In genomic region chr2:161576421-161576820, GRCh38 we compare ENCODE assay signal across 8 cellular contexts. TPM values are rescaled to one million over a fixed set of nuclear protein-coding genes. Genes with fewer than 3 reads are reported as not detected.
DNase-seq lines count a peak whose midpoint lies in the region; ATAC-seq and TF ChIP-seq lines count a peak whose summit lies in the region.

No MANE protein-coding gene starts in this region.

- H3K36me3 ChIP-seq in SK-N-SH (replicated peaks in 1 of 2; ENCODE audit: control insufficient read depth in 1 of 2, insufficient read depth in 2 of 2, low read length in 1 of 2) (no peaks in the 10 kb centered on the region), breast epithelium (no peaks in the 10 kb centered on the region), vagina (no peaks in the 10 kb centered on the region)

- TF ChIP-seq CTCF in AG10803 (conservative IDR thresholded peaks at IDR 0.05; ENCODE audit: low read length) = peak; percentile 35; the same call in 1 of the 2 replicates
- peak; percentile 44; the same call in 1 of the 2 replicates for TF ChIP-seq CTCF in SK-N-SH (IDR thresholded peaks at IDR 0.05)
- no peak for TF ChIP-seq CTCF in breast epithelium (IDR thresholded peaks at IDR 0.05)
- no peak for TF ChIP-seq CTCF in vagina (IDR thresholded peaks at IDR 0.05)

- TF ChIP-seq POLR2A in breast epithelium (IDR thresholded peaks at IDR 0.05) (no peak), vagina (IDR thresholded peaks at IDR 0.05) (no peak)

- no peak overlapping the region for H2AFZ ChIP-seq in SK-N-SH (ENCODE audit: low read depth)

- no peaks in the 10 kb centered on the region for H3F3A ChIP-seq in SK-N-SH (replicated peaks; ENCODE audit: insufficient read depth)

- H3K4me2 ChIP-seq in SK-N-SH = no peak overlapping the region

- no peak overlapping the region for H3K9ac ChIP-seq in SK-N-SH

- H3K9me3 ChIP-seq in SK-N-SH (no peaks in the 10 kb centered on the region), breast epithelium (no peaks in the 10 kb centered on the region), vagina (no peaks in the 10 kb centered on the region)

- 16% methylated on average over 4 of the region's 7 CpGs for WGBS in SK-N-SH (ENCODE audit: low lambda C conversion rate)

- no peak for TF ChIP-seq EP300 in SK-N-SH (IDR thresholded peaks at IDR 0.05; ENCODE audit: borderline replicate concordance in 1 of 2, low read depth in 1 of 2, low read length in 1 of 2)

- intact Hi-C loops in breast epithelium (cut with DNase I; ENCODE audit: low total_unique reads) (no loop called here), vagina (cut with DNase I) (no loop called here)

- CTCF ChIA-PET in SK-N-SH (lab: Yijun Ruan, JAX) = interaction anchor here (1.7 kb wide), 1 partner anchor 10 kb away, joined by 10 read pairs; no protein-coding TSS in a partner anchor

- POLR2A ChIA-PET in SK-N-SH (lab: Yijun Ruan, JAX) = no interaction called here

- no peak overlapping the region for H3K4me3 ChIP-seq in AG10803 (ENCODE audit: low read length)
- H3K4me3 ChIP-seq in SK-N-SH (ENCODE audit: low read depth in 2 of 2, low read length in 1 of 2) = no peak overlapping the region
- H3K4me3 ChIP-seq in breast epithelium = no peak overlapping the region
- H3K4me3 ChIP-seq in vagina = no peak overlapping the region

- DNase-seq in AG10803 (ENCODE audit: low read depth) = no peak
- peak; percentile 39 for DNase-seq in SK-N-SH
- DNase-seq in NCI-H345 treated with DMSO at 0.1 percent for 48 hours (lab: John Stamatoyannopoulos, UW; ENCODE audit: unreplicated experiment) = no peak
- DNase-seq in ureter (ENCODE audit: low spot score) = no peak
- no peak for DNase-seq in breast epithelium (ENCODE audit: low spot score in 2 of 2)
- DNase-seq in vagina (ENCODE audit: extremely low spot score in 2 of 2) = no peak

- H3K27ac ChIP-seq in SK-N-SH (ENCODE audit: low read depth in 2 of 2, low read length in 1 of 2) = no peak overlapping the region
- H3K27ac ChIP-seq in breast epithelium = no peak overlapping the region
- H3K27ac ChIP-seq in vagina = no peak overlapping the region

- H3K4me1 ChIP-seq in SK-N-SH (ENCODE audit: control insufficient read depth in 1 of 2, insufficient read depth in 2 of 2, low read depth in 1 of 2, low read length in 1 of 2) (no peaks in the 10 kb centered on the region), breast epithelium (no peaks in the 10 kb centered on the region), vagina (no peaks in the 10 kb centered on the region)

- no peaks in the 10 kb centered on the region for H3K27me3 ChIP-seq in SK-N-SH (ENCODE audit: insufficient read depth)
- no peaks in the 10 kb centered on the region for H3K27me3 ChIP-seq in breast epithelium
- H3K27me3 ChIP-seq in vagina = no peaks in the 10 kb centered on the region

- TF ChIP-seq RAD21 in SK-N-SH (IDR thresholded peaks at IDR 0.05; ENCODE audit: low read length) = 0 out of 2 replicates have a peak, but pooled peaks have one; percentile 12

- H4K20me1 ChIP-seq in SK-N-SH (ENCODE audit: insufficient read depth) = no peaks in the 10 kb centered on the region

- H3K79me2 ChIP-seq in SK-N-SH (ENCODE audit: insufficient read depth) = no peaks in the 10 kb centered on the region

- ATAC-seq in GM18873 (IDR thresholded peaks at IDR 0.05; ENCODE audit: low FRiP score, unreplicated experiment) (peak; percentile 63), HG03025 (IDR thresholded peaks at IDR 0.05; ENCODE audit: low FRiP score, unreplicated experiment) (peak; percentile 78)

- H3K9me2 ChIP-seq in SK-N-SH = no peaks in the 10 kb centered on the region

TF ChIP-seq in SK-N-SH, 30 proteins besides CTCF, POLR2A, EP300 and RAD21:
- TF ChIP-seq SMC3 (IDR thresholded peaks at IDR 0.05; ENCODE audit: low read depth, low read length) = no peak
- TF ChIP-seq, protein P1, sequence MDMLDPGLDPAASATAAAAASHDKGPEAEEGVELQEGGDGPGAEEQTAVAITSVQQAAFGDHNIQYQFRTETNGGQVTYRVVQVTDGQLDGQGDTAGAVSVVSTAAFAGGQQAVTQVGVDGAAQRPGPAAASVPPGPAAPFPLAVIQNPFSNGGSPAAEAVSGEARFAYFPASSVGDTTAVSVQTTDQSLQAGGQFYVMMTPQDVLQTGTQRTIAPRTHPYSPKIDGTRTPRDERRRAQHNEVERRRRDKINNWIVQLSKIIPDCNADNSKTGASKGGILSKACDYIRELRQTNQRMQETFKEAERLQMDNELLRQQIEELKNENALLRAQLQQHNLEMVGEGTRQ (IDR thresholded peaks at IDR 0.05; ENCODE audit: borderline replicate concordance, low read depth, low read length) = no peak
- TF ChIP-seq, protein P2, sequence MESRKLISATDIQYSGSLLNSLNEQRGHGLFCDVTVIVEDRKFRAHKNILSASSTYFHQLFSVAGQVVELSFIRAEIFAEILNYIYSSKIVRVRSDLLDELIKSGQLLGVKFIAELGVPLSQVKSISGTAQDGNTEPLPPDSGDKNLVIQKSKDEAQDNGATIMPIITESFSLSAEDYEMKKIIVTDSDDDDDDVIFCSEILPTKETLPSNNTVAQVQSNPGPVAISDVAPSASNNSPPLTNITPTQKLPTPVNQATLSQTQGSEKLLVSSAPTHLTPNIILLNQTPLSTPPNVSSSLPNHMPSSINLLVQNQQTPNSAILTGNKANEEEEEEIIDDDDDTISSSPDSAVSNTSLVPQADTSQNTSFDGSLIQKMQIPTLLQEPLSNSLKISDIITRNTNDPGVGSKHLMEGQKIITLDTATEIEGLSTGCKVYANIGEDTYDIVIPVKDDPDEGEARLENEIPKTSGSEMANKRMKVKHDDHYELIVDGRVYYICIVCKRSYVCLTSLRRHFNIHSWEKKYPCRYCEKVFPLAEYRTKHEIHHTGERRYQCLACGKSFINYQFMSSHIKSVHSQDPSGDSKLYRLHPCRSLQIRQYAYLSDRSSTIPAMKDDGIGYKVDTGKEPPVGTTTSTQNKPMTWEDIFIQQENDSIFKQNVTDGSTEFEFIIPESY (IDR thresholded peaks at IDR 0.05; ENCODE audit: borderline replicate concordance, low read depth) = no peak
- no peak for TF ChIP-seq MEF2A (IDR thresholded peaks at IDR 0.05; ENCODE audit: borderline replicate concordance, low read depth)
- no peak for TF ChIP-seq YY1 (IDR thresholded peaks at IDR 0.05; ENCODE audit: low read depth)

RNA-seq across cellular contexts. Expression of gene SLC4A10, which starts 47.8 kb away (rescaled TPM):
- polyA plus RNA-seq in SK-N-SH (2012; rRNA removed) = not detected in 2 replicates
- polyA plus RNA-seq in SK-N-SH (2012; cell fraction: cytosol; rRNA removed) = not detected in 2 replicates
- polyA plus RNA-seq in SK-N-SH (2012; cell fraction: nucleus; rRNA removed) = 0.08 TPM in 1 of 2 replicates, not detected in the other
- total RNA-seq in ureter (not detected), breast epithelium (under 1 TPM; under 0.01 to 0.33 (median 0.15) TPM), vagina (not detected)

Comparison
In these comparisons a context has a peak if more than half of its experiments do, and no peak if none do; other contexts are left out.
1. CTCF ChIP-seq: peak in AG10803 (single experiment) and SK-N-SH (single experiment); none in breast epithelium (0 of 3) and vagina (0 of 3).